14 cellular contexts compared by ENCODE assay signal in genomic region chr14:78709795-78710569, GRCh38.
"Had no signal": no experiment of that assay in that cellular context is flagged by ENCODE, and none has a peak within 500 bp of the region (broad histone marks: within the 10 kb centered on the region; RNA-seq: fewer than 3 reads in every experiment).

No MANE protein-coding gene starts in this region.

- H3K4me3 Mint-ChIP-seq: activated T-cell treated with anti-CD3 and anti-CD28 coated beads, Interleukin-2, amount 50 U/mL, for 24 hours; immature natural killer cell; mesothelial cell of epicardium; nephron progenitor cell; stimulated activated effector memory CD8-positive, alpha-beta T cell treated with anti-CD3 and anti-CD28 coated beads, Interleukin-12 subunit alpha, Interleukin-12 subunit beta, amount 100 ng/mL, for 72 hours had no signal

- H3K27me3 ChIP-seq: esophagus squamous epithelium, pancreas had no signal

- H3K9me3 ChIP-seq: esophagus squamous epithelium, lower lobe of right lung, pancreas, thoracic aorta had no signal

- H3K27me3 Mint-ChIP-seq: activated T-cell treated with anti-CD3 and anti-CD28 coated beads, Interleukin-2, amount 50 U/mL, for 24 hours had no signal

- H3K4me3 ChIP-seq: esophagus squamous epithelium, lower lobe of right lung, pancreas, thoracic aorta had no signal

- H3K27ac ChIP-seq: esophagus squamous epithelium, lower lobe of right lung, pancreas, thoracic aorta had no signal

- H3K36me3 ChIP-seq: esophagus squamous epithelium, lower lobe of right lung, pancreas, thoracic aorta had no signal

- H3K4me1 Mint-ChIP-seq: immature natural killer cell; stimulated activated effector memory CD8-positive, alpha-beta T cell treated with anti-CD3 and anti-CD28 coated beads, Interleukin-12 subunit alpha, Interleukin-12 subunit beta, amount 100 ng/mL, for 72 hours had no signal

- H3K27ac Mint-ChIP-seq: activated naive CD4-positive, alpha-beta T cell treated with anti-CD3 and anti-CD28 coated beads, Interleukin-2, amount 50 U/mL, for 72 hours; activated T-cell treated with anti-CD3 and anti-CD28 coated beads, Interleukin-2, amount 50 U/mL, for 24 hours; immature natural killer cell; mesothelial cell of epicardium; nephron progenitor cell; stimulated activated effector memory CD8-positive, alpha-beta T cell treated with anti-CD3 and anti-CD28 coated beads, Interleukin-12 subunit alpha, Interleukin-12 subunit beta, amount 100 ng/mL, for 72 hours had no signal

- H3K36me3 Mint-ChIP-seq: activated naive CD4-positive, alpha-beta T cell treated with anti-CD3 and anti-CD28 coated beads, Interleukin-2, amount 50 U/mL, for 72 hours; mesothelial cell of epicardium; stimulated activated effector memory CD8-positive, alpha-beta T cell treated with anti-CD3 and anti-CD28 coated beads, Interleukin-12 subunit alpha, Interleukin-12 subunit beta, amount 100 ng/mL, for 72 hours had no signal

- H3K9me3 Mint-ChIP-seq: activated T-cell treated with anti-CD3 and anti-CD28 coated beads, Interleukin-2, amount 50 U/mL, for 24 hours; mesothelial cell of epicardium; nephron progenitor cell; stimulated activated effector memory CD8-positive, alpha-beta T cell treated with anti-CD3 and anti-CD28 coated beads, Interleukin-12 subunit alpha, Interleukin-12 subunit beta, amount 100 ng/mL, for 72 hours had no signal

- ATAC-seq: activated naive CD4-positive, alpha-beta T cell treated with anti-CD3 and anti-CD28 coated beads, Interleukin-2, amount 50 U/mL, for 72 hours; lower lobe of right lung; pancreas; stimulated activated effector memory CD8-positive, alpha-beta T cell treated with anti-CD3 and anti-CD28 coated beads, Interleukin-12 subunit alpha, Interleukin-12 subunit beta, amount 100 ng/mL, for 72 hours had no signal

- DNase-seq: activated CD4-positive, alpha-beta T cell treated with anti-CD3 and anti-CD28 coated beads, Interleukin-2, amount 50 U/mL, for 48 hours; activated effector memory CD4-positive, alpha-beta T cell treated with Interleukin-2 at 50 U/mL for 16 hours; activated T-cell treated with anti-CD3 and anti-CD28 coated beads, Interleukin-2, amount 50 U/mL, for 24 hours; esophagus squamous epithelium; immature natural killer cell; lower lobe of right lung; nephron progenitor cell; pancreas; stimulated activated CD4-positive, alpha-beta T cell treated with anti-CD3 and anti-CD28 coated beads, Interleukin-12 subunit alpha, Interleukin-12 subunit beta, amount 100 ng/mL, for 4 hours; stimulated activated CD4-positive, alpha-beta T cell treated with anti-CD3 and anti-CD28 coated beads, Interleukin-2, amount 100 ng/mL, for 24 hours had no signal
